8 cellular contexts compared by ENCODE assay signal in the genomic region with DNA sequence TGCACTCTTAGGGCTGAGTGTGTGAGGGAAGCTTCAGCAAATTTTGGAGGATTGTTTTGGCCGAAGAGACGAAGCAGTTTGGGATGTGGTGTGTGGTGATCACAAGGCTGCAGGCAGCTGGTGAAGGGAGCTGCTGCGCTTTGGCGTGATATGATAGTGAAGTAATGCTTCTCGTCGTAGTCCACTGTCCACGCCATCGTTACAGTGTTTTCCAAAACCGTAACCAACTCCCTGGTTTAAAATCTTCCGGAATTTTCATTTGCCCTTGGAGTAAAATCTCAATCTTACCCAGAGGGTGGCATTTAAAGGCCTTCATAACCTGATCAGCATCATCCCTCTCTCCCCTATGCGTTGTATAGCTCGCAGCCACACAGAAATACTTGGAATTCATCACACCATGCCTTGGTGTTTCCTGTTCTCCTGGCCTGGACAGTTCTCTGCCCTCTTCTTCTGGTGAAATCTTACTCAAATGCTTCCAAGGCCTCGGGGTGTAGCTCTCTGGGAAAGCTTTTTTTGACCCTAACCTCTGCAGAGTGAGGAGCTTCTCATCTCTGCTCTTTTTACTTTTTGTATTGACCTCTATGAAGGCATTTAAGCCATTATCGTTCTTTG. TPM values are rescaled to one million over a fixed set of nuclear protein-coding genes. Genes with fewer than 3 reads are reported as not detected.
DNase-seq lines count a peak whose midpoint lies in the region; ATAC-seq, FAIRE-seq and TF ChIP-seq lines count a peak whose summit lies in the region.

No MANE protein-coding gene starts in this region.

- peaks cover 10% of the 10 kb centered on the region; the same call in 1 of the 2 replicates for H3K4me1 ChIP-seq in SJSA1 (replicated peaks)

- H3K9me3 ChIP-seq in SJSA1 (replicated peaks), result no peaks in the 10 kb centered on the region

- H3K27ac Mint-ChIP-seq in activated T-cell treated with anti-CD3 and anti-CD28 coated beads, Interleukin-2, amount 50 U/mL, for 24 hours, result peak overlapping the region; percentile 99
- peak overlapping the region; percentile 57 for H3K27ac Mint-ChIP-seq in endothelial cell (ENCODE audit: unreplicated experiment)

- H3K4me1 Mint-ChIP-seq in activated T-cell treated with anti-CD3 and anti-CD28 coated beads, Interleukin-2, amount 50 U/mL, for 24 hours (ENCODE audit: low read depth), result peaks cover 35% of the 10 kb centered on the region
- peaks cover 17% of the 10 kb centered on the region for H3K4me1 Mint-ChIP-seq in endothelial cell (ENCODE audit: unreplicated experiment)

- peak overlapping the region; percentile 53 for H3K4me3 ChIP-seq in SJSA1

- peak; percentile 25 for ATAC-seq in HG02973 (IDR thresholded peaks at IDR 0.05; ENCODE audit: unreplicated experiment)

- DNase-seq in activated T-cell treated with anti-CD3 and anti-CD28 coated beads, Interleukin-2, amount 50 U/mL, for 24 hours, result no peak
- no peak for DNase-seq in activated T-cell treated with anti-CD3 and anti-CD28 coated beads for 4 hours
- DNase-seq in SJSA1 (ENCODE audit: low read depth in 1 of 2, low spot score in 2 of 2), result peak in 1 of 2 experiments; percentile 42
- peak; percentile 14 for DNase-seq in endothelial cell (ENCODE audit: low spot score)
- DNase-seq in middle frontal gyrus (ENCODE audit: extremely low spot score, low spot score), result peak; percentile 15
- DNase-seq in urothelium cell line (ENCODE audit: low spot score), result peak; percentile 14
- no peak for DNase-seq in putamen (ENCODE audit: low spot score)

- no peaks in the 10 kb centered on the region for H3K9me3 Mint-ChIP-seq in activated T-cell treated with anti-CD3 and anti-CD28 coated beads, Interleukin-2, amount 50 U/mL, for 24 hours
- H3K9me3 Mint-ChIP-seq in endothelial cell (ENCODE audit: unreplicated experiment), result no peaks in the 10 kb centered on the region

- no peaks in the 10 kb centered on the region for H3K36me3 ChIP-seq in SJSA1

- TF ChIP-seq CTCF in endothelial cell (IDR thresholded peaks at IDR 0.05; ENCODE audit: unreplicated experiment), result no peak

- no peaks in the 10 kb centered on the region for H3K27me3 ChIP-seq in SJSA1 (replicated peaks)

- H3K27me3 Mint-ChIP-seq in activated T-cell treated with anti-CD3 and anti-CD28 coated beads, Interleukin-2, amount 50 U/mL, for 24 hours, result no peaks in the 10 kb centered on the region
- peaks cover 3% of the 10 kb centered on the region for H3K27me3 Mint-ChIP-seq in endothelial cell (ENCODE audit: unreplicated experiment)

- H3K4me3 Mint-ChIP-seq in activated T-cell treated with anti-CD3 and anti-CD28 coated beads, Interleukin-2, amount 50 U/mL, for 24 hours, result peak overlapping the region; percentile 100
- H3K4me3 Mint-ChIP-seq in endothelial cell (ENCODE audit: unreplicated experiment), result peak overlapping the region; percentile 100

- H3K36me3 Mint-ChIP-seq in activated T-cell treated with anti-CD3 and anti-CD28 coated beads, Interleukin-2, amount 50 U/mL, for 24 hours (ENCODE audit: low read depth), result peaks cover 50% of the 10 kb centered on the region
- H3K36me3 Mint-ChIP-seq in endothelial cell (ENCODE audit: low read depth, unreplicated experiment), result peaks cover 12% of the 10 kb centered on the region

- no peak for FAIRE-seq in urothelium cell line (lab: Jason Lieb, UNC)

- peak overlapping the region; percentile 13; the same call in 1 of the 2 replicates for H3K27ac ChIP-seq in SJSA1

RNA-seq across cellular contexts. Expression of a gene that starts 0.8 kb away (rescaled TPM):
- 11.8 and 14.8 TPM in 2 replicates for total RNA-seq in SJSA1 (2014; rRNA removed; shearing (Covaris generic))
- 19.2 TPM for total RNA-seq in endothelial cell (ENCODE audit: unreplicated experiment)

Comparison
In these comparisons a context has a peak if more than half of its experiments do, and no peak if none do; other contexts are left out.
1. DNase-seq: peak in endothelial cell (single experiment), middle frontal gyrus (single experiment) and urothelium cell line (single experiment); none in activated T-cell treated with anti-CD3 and anti-CD28 coated beads, Interleukin-2, amount 50 U/mL, for 24 hours (single experiment), activated T-cell treated with anti-CD3 and anti-CD28 coated beads for 4 hours (single experiment) and putamen (single experiment).